34 cellular contexts compared by ENCODE assay signal in genomic region chr11:49316180-49316579, GRCh38.
"Had no signal": no experiment of that assay in that cellular context is flagged by ENCODE, and none has a peak within 500 bp of the region (broad histone marks: within the 10 kb centered on the region; RNA-seq: fewer than 3 reads in every experiment).

No MANE protein-coding gene starts in this region.

- H3K4me3 ChIP-seq: MG63 had no signal

- H3K36me3 ChIP-seq: MG63 had no signal

- H3K27me3 ChIP-seq: MG63 had no signal

- DNase-seq: Karpas-422, Kasumi-1, MG63, MM.1S, MV-4-11, NCI-H1048, NCI-H1092, NCI-H1092 treated with DMSO at 0.1 percent for 48 hours, NCI-H1105, NCI-H1105 treated with DMSO at 0.1 percent for 48 hours, NCI-H1417, NCI-H1417 treated with DMSO at 0.1 percent for 48 hours, NCI-H1436, NCI-H1436 treated with DMSO at 0.1 percent for 48 hours, NCI-H146, NCI-H1694, NCI-H1694 treated with DMSO at 0.1 percent for 48 hours, NCI-H187, NCI-H187 treated with DMSO at 0.1 percent for 48 hours, NCI-H1930, NCI-H2029, NCI-H2029 treated with DMSO at 0.1 percent for 48 hours, NCI-H2081, NCI-H2081 treated with DMSO at 0.1 percent for 48 hours, NCI-H2107, NCI-H2171, NCI-H2171 treated with DMSO at 0.1 percent for 48 hours, NCI-H2227 treated with DMSO at 0.1 percent for 48 hours, NCI-H226, NCI-H345, NCI-H446, NCI-H446 treated with DMSO at 0.1 percent for 48 hours, NCI-H510A, NCI-H510A treated with DMSO at 0.1 percent for 48 hours had no signal

- H3K9me3 ChIP-seq: MG63 had no signal
